ENCODE assay signal across 8 cellular contexts in genomic region chr1:205907794-205908193, GRCh38. TPM values are rescaled to one million over a fixed set of nuclear protein-coding genes. Genes with fewer than 3 reads are reported as not detected.
A peak's percentile ranks its signal among the peaks of the same experiment; 100 is the strongest.
DNase-seq lines count a peak whose midpoint lies in the region; ATAC-seq, FAIRE-seq and TF ChIP-seq lines count a peak whose summit lies in the region.

No MANE protein-coding gene starts in this region.

- H3K4me1 ChIP-seq in MM.1S (ENCODE audit: low read length) (no peaks in the 10 kb centered on the region), mucosa of descending colon (ENCODE audit: low read depth) (no peaks in the 10 kb centered on the region)

- H3F3A ChIP-seq in MM.1S (ENCODE audit: insufficient read depth, low read length) = no peaks in the 10 kb centered on the region

- no peaks in the 10 kb centered on the region for H3K9me3 ChIP-seq in MM.1S (replicated peaks; ENCODE audit: insufficient read depth, low read length)
- no peaks in the 10 kb centered on the region for H3K9me3 ChIP-seq in mucosa of descending colon

- no peak overlapping the region for H3K4me3 ChIP-seq in MM.1S (ENCODE audit: low read length)
- no peak overlapping the region for H3K4me3 ChIP-seq in mucosa of descending colon

- ATAC-seq in mucosa of descending colon (no peak), GM21717 (IDR thresholded peaks at IDR 0.05; ENCODE audit: unreplicated experiment) (no peak), GM19397 (IDR thresholded peaks at IDR 0.05; ENCODE audit: unreplicated experiment) (no peak)

- H3K36me3 ChIP-seq in MM.1S (replicated peaks; ENCODE audit: insufficient read depth, low read length) = no peaks in the 10 kb centered on the region
- H3K36me3 ChIP-seq in mucosa of descending colon (ENCODE audit: low read depth) = no peaks in the 10 kb centered on the region

- no peaks in the 10 kb centered on the region; the same call in 1 of the 2 replicates for H4K20me1 ChIP-seq in MM.1S (ENCODE audit: insufficient read depth, low read length)

- no peak overlapping the region for H2AFZ ChIP-seq in MM.1S (ENCODE audit: low read length)

- H3K9me2 ChIP-seq in MM.1S (replicated peaks; ENCODE audit: insufficient read depth, low read length) = no peaks in the 10 kb centered on the region

- no peak overlapping the region for H3K9ac ChIP-seq in MM.1S (ENCODE audit: low read length)

- no peak overlapping the region for H3K4me2 ChIP-seq in MM.1S (ENCODE audit: low read depth, low read length)

- no peak for FAIRE-seq in D721Med (lab: Jason Lieb, UNC)

- H3K27me3 ChIP-seq in MM.1S (replicated peaks; ENCODE audit: insufficient read depth, low read length) = no peaks in the 10 kb centered on the region

- H3K79me2 ChIP-seq in MM.1S (ENCODE audit: low read length) = no peaks in the 10 kb centered on the region

- intact Hi-C loops in mucosa of descending colon (cut with DNase I, micrococcal nuclease) = no loop called here

- no peak overlapping the region for H3K27ac ChIP-seq in MM.1S (ENCODE audit: low read length)

- peak; percentile 41 for TF ChIP-seq CTCF in D721Med (IDR thresholded peaks at IDR 0.05; ENCODE audit: insufficient read depth, missing control alignments)
- TF ChIP-seq CTCF in MM.1S (IDR thresholded peaks at IDR 0.05; ENCODE audit: low read length) = peak; percentile 64
- TF ChIP-seq CTCF in mucosa of descending colon (IDR thresholded peaks at IDR 0.05) = peak; percentile 13

- no peak for DNase-seq in D721Med (ENCODE audit: insufficient read length, low spot score)
- DNase-seq in MM.1S = no peak
- peak; percentile 51 for DNase-seq in dedifferentiated amniotic fluid mesenchymal stem cell (ENCODE audit: extremely low spot score)
- DNase-seq in mucosa of descending colon = peak in 1 of 3 donors; percentile 25
- DNase-seq in C1 segment of cervical spinal cord (lab: John Stamatoyannopoulos, UW) = no peak
- DNase-seq in activated CD4-positive, alpha-beta T cell treated with anti-CD3 and anti-CD28 coated beads, Interleukin-2, amount 50 U/mL, for 48 hours = no peak

RNA-seq across cellular contexts. Expression of gene SLC26A9, which starts 35.5 kb away (rescaled TPM):
- total RNA-seq in mucosa of descending colon = not detected

RNA-seq across cellular contexts. Expression of gene PM20D1, which starts 57.9 kb away (rescaled TPM):
- total RNA-seq in mucosa of descending colon = under 1 TPM in 1 of 3 donors, not detected in 2; 0.19 TPM

Comparison
In these comparisons a context has a peak if more than half of its experiments do, and no peak if none do; other contexts are left out.
1. CTCF ChIP-seq: peak in every context shown above with its lines; median percentile 64 in MM.1S; 41 in D721Med; 13 in mucosa of descending colon.